ENCODE assay signal across 13 cellular contexts in genomic region chr19:8488351-8488750, GRCh38. TPM values are rescaled to one million over a fixed set of nuclear protein-coding genes. Genes with fewer than 3 reads are reported as not detected.
DNase-seq lines count a peak whose midpoint lies in the region; ATAC-seq and TF ChIP-seq lines count a peak whose summit lies in the region.
"Had no signal": no experiment of that assay in that cellular context is flagged by ENCODE, and none has a peak within 500 bp of the region (broad histone marks: within the 10 kb centered on the region; RNA-seq: fewer than 3 reads in every experiment).

No MANE protein-coding gene starts in this region.

- WGBS in mesodermal cell (ENCODE audit: insufficient coverage in 2 of 2), 2 experiments = 70 to 72% methylated on average over 8 of the region's 13 CpGs

- peaks cover 71% of the 10 kb centered on the region for H3K36me3 ChIP-seq in mesodermal cell (ENCODE audit: control insufficient read depth, insufficient read depth, low read length)

- H3K27ac ChIP-seq in mesodermal cell (ENCODE audit: low read depth, low read length, severe bottlenecking) = peak overlapping the region; percentile 25
- H3K27ac ChIP-seq: parathyroid adenoma had no signal

- peak overlapping the region; percentile 95 for H3K27ac Mint-ChIP-seq in stimulated activated naive CD8-positive, alpha-beta T cell treated with anti-CD3 and anti-CD28 coated beads, Interleukin-15, Interleukin-2, amounts not matched to agents 100 ng/mL and 50 ng/mL, for 24 hours
- H3K27ac Mint-ChIP-seq in activated naive CD4-positive, alpha-beta T cell treated with anti-CD3 and anti-CD28 coated beads, Interleukin-2, amount 50 U/mL, for 72 hours = peak overlapping the region; percentile 90 to 91
- no peak overlapping the region for H3K27ac Mint-ChIP-seq in osteocyte (ENCODE audit: unreplicated experiment)
- H3K27ac Mint-ChIP-seq in activated T-helper 2 cell treated with anti-CD3 and anti-CD28 coated beads, Interferon-gamma antibody, Interleukin-2, Interleukin-4, amounts not matched to agents 10 μg/mL and 5 μg/mL and 100 μg/mL, durations not matched to agents 14 hours and 24 hours and 36 hours = no peak overlapping the region

- H3K4me1 ChIP-seq in mesodermal cell (ENCODE audit: control insufficient read depth, insufficient read depth, low read length, poor library complexity, severe bottlenecking) = no peaks in the 10 kb centered on the region
- H3K4me1 ChIP-seq: parathyroid adenoma had no signal

- no peaks in the 10 kb centered on the region for H3K27me3 Mint-ChIP-seq in stimulated activated naive CD8-positive, alpha-beta T cell treated with anti-CD3 and anti-CD28 coated beads, Interleukin-15, Interleukin-2, amounts not matched to agents 100 ng/mL and 50 ng/mL, for 24 hours
- H3K27me3 Mint-ChIP-seq in osteocyte (ENCODE audit: unreplicated experiment) = no peaks in the 10 kb centered on the region
- H3K27me3 Mint-ChIP-seq in activated T-helper 2 cell treated with anti-CD3 and anti-CD28 coated beads, Interferon-gamma antibody, Interleukin-2, Interleukin-4, amounts not matched to agents 10 μg/mL and 5 μg/mL and 100 μg/mL, durations not matched to agents 14 hours and 24 hours and 36 hours (ENCODE audit: low read depth) = no peaks in the 10 kb centered on the region

- H3K9me3 ChIP-seq in mesodermal cell (ENCODE audit: control insufficient read depth, low read length) = no peaks in the 10 kb centered on the region

- H3K4me3 ChIP-seq in mesodermal cell (ENCODE audit: extremely low read depth, insufficient read depth, low read length, poor library complexity, severe bottlenecking) = no peak overlapping the region

- no peak overlapping the region for H3K4me3 Mint-ChIP-seq in stimulated activated naive CD8-positive, alpha-beta T cell treated with anti-CD3 and anti-CD28 coated beads, Interleukin-15, Interleukin-2, amounts not matched to agents 100 ng/mL and 50 ng/mL, for 24 hours
- no peak overlapping the region for H3K4me3 Mint-ChIP-seq in osteocyte (ENCODE audit: unreplicated experiment)
- H3K4me3 Mint-ChIP-seq in activated T-helper 2 cell treated with anti-CD3 and anti-CD28 coated beads, Interferon-gamma antibody, Interleukin-2, Interleukin-4, amounts not matched to agents 10 μg/mL and 5 μg/mL and 100 μg/mL, durations not matched to agents 14 hours and 24 hours and 36 hours (ENCODE audit: low read depth) = no peak overlapping the region

- peaks cover 52% of the 10 kb centered on the region for H3K36me3 Mint-ChIP-seq in stimulated activated naive CD8-positive, alpha-beta T cell treated with anti-CD3 and anti-CD28 coated beads, Interleukin-15, Interleukin-2, amounts not matched to agents 100 ng/mL and 50 ng/mL, for 24 hours (ENCODE audit: low read depth)
- peaks cover 0 to 44% of the 10 kb centered on the region in 2 donors for H3K36me3 Mint-ChIP-seq in activated naive CD4-positive, alpha-beta T cell treated with anti-CD3 and anti-CD28 coated beads, Interleukin-2, amount 50 U/mL, for 72 hours
- H3K36me3 Mint-ChIP-seq in osteocyte (ENCODE audit: unreplicated experiment) = peaks cover 33% of the 10 kb centered on the region
- peaks cover 57% of the 10 kb centered on the region for H3K36me3 Mint-ChIP-seq in activated T-helper 2 cell treated with anti-CD3 and anti-CD28 coated beads, Interferon-gamma antibody, Interleukin-2, Interleukin-4, amounts not matched to agents 10 μg/mL and 5 μg/mL and 100 μg/mL, durations not matched to agents 14 hours and 24 hours and 36 hours (ENCODE audit: low read depth)

- TF ChIP-seq CTCF in osteocyte (IDR thresholded peaks at IDR 0.05) = no peak

- no peak for DNase-seq in stimulated activated naive CD8-positive, alpha-beta T cell treated with anti-CD3 and anti-CD28 coated beads, Interleukin-15, Interleukin-2, amounts not matched to agents 100 U/mL and 50 U/mL, for 24 hours
- no peak for DNase-seq in activated naive CD4-positive, alpha-beta T cell treated with anti-CD3 and anti-CD28 coated beads, Interleukin-2, amount 50 U/mL, for 72 hours (ENCODE audit: low spot score in 2 of 2)
- DNase-seq in iPS-NIHi11 (ENCODE audit: low spot score) (no peak), HuH-7.5 (ENCODE audit: low spot score) (no peak), osteocyte (ENCODE audit: extremely low spot score, unreplicated experiment) (no peak)
- DNase-seq in activated T-helper 2 cell treated with anti-CD3 and anti-CD28 coated beads, Interferon-gamma antibody, Interleukin-2, Interleukin-4, amounts not matched to agents 10 μg/mL and 5 μg/mL and 100 μg/mL, durations not matched to agents 14 hours and 24 hours and 36 hours (ENCODE audit: low spot score) = no peak
- DNase-seq: activated CD8-positive, alpha-beta memory T cell treated with anti-CD3 and anti-CD28 coated beads, Interleukin-2, amount 50 U/mL, for 4 hours; mesenchymal stem cell; NK-92 treated with Interleukin-12 subunit alpha and Interleukin-12 subunit beta, amount 100 ng/mL, for 24 hours; SHP77 treated with DMSO at 0.1 percent for 48 hours had no signal

- intact Hi-C loops in activated T-helper 2 cell treated with anti-CD3 and anti-CD28 coated beads, Interferon-gamma antibody, Interleukin-2, Interleukin-4, amounts not matched to agents 10 μg/mL and 5 μg/mL and 100 μg/mL, durations not matched to agents 14 hours and 24 hours and 36 hours (cut with micrococcal nuclease) = no loop called here

- no peak for ATAC-seq in stimulated activated naive CD8-positive, alpha-beta T cell treated with anti-CD3 and anti-CD28 coated beads, Interleukin-15, Interleukin-2, amounts not matched to agents 100 U/mL and 50 U/mL, for 24 hours
- ATAC-seq in activated naive CD4-positive, alpha-beta T cell treated with anti-CD3 and anti-CD28 coated beads, Interleukin-2, amount 50 U/mL, for 72 hours = no peak

- no peaks in the 10 kb centered on the region for H3K9me3 Mint-ChIP-seq in stimulated activated naive CD8-positive, alpha-beta T cell treated with anti-CD3 and anti-CD28 coated beads, Interleukin-15, Interleukin-2, amounts not matched to agents 100 ng/mL and 50 ng/mL, for 24 hours
- no peaks in the 10 kb centered on the region for H3K9me3 Mint-ChIP-seq in activated naive CD4-positive, alpha-beta T cell treated with anti-CD3 and anti-CD28 coated beads, Interleukin-2, amount 50 U/mL, for 72 hours
- no peaks in the 10 kb centered on the region for H3K9me3 Mint-ChIP-seq in osteocyte (ENCODE audit: unreplicated experiment)
- H3K9me3 Mint-ChIP-seq in activated T-helper 2 cell treated with anti-CD3 and anti-CD28 coated beads, Interferon-gamma antibody, Interleukin-2, Interleukin-4, amounts not matched to agents 10 μg/mL and 5 μg/mL and 100 μg/mL, durations not matched to agents 14 hours and 24 hours and 36 hours = no peaks in the 10 kb centered on the region

- peaks cover 37% of the 10 kb centered on the region for H3K4me1 Mint-ChIP-seq in stimulated activated naive CD8-positive, alpha-beta T cell treated with anti-CD3 and anti-CD28 coated beads, Interleukin-15, Interleukin-2, amounts not matched to agents 100 ng/mL and 50 ng/mL, for 24 hours (ENCODE audit: low read depth)
- no peaks in the 10 kb centered on the region for H3K4me1 Mint-ChIP-seq in osteocyte (ENCODE audit: unreplicated experiment)
- peaks cover 24% of the 10 kb centered on the region for H3K4me1 Mint-ChIP-seq in activated T-helper 2 cell treated with anti-CD3 and anti-CD28 coated beads, Interferon-gamma antibody, Interleukin-2, Interleukin-4, amounts not matched to agents 10 μg/mL and 5 μg/mL and 100 μg/mL, durations not matched to agents 14 hours and 24 hours and 36 hours (ENCODE audit: low read depth)

RNA-seq across cellular contexts. Expression of gene PRAM1, which starts 14.1 kb away (rescaled TPM):
- total RNA-seq in activated naive CD4-positive, alpha-beta T cell treated with anti-CD3 and anti-CD28 coated beads, Interleukin-2, amount 50 U/mL, for 72 hours = 1 to 10 TPM; 1.4 to 2.9 TPM
- polyA plus RNA-seq in mesodermal cell (2013, experiment 1 of 2) = 0.41 TPM
- polyA plus RNA-seq in mesodermal cell (2013, experiment 2 of 2) = 0.46 TPM
- total RNA-seq in osteocyte = 0.24 and 0.42 TPM in 2 replicates
- 0.43 and 0.83 TPM in 2 replicates for total RNA-seq in activated T-helper 2 cell treated with anti-CD3 and anti-CD28 coated beads, Interferon-gamma antibody, Interleukin-2, Interleukin-4, amounts not matched to agents 10 μg/mL and 5 μg/mL and 100 μg/mL, durations not matched to agents 14 hours and 24 hours and 36 hours

RNA-seq across cellular contexts. Expression of gene ZNF414, which starts 25.6 kb away (rescaled TPM):
- total RNA-seq in activated naive CD4-positive, alpha-beta T cell treated with anti-CD3 and anti-CD28 coated beads, Interleukin-2, amount 50 U/mL, for 72 hours = 10 to 100 TPM; 24.6 to 28.0 TPM
- polyA plus RNA-seq in mesodermal cell (2013, experiment 1 of 2) = 18.8 TPM
- polyA plus RNA-seq in mesodermal cell (2013, experiment 2 of 2) = 16.3 TPM
- 23.9 and 29.9 TPM in 2 replicates for total RNA-seq in osteocyte
- total RNA-seq in activated T-helper 2 cell treated with anti-CD3 and anti-CD28 coated beads, Interferon-gamma antibody, Interleukin-2, Interleukin-4, amounts not matched to agents 10 μg/mL and 5 μg/mL and 100 μg/mL, durations not matched to agents 14 hours and 24 hours and 36 hours = 22.5 and 23.6 TPM in 2 replicates

RNA-seq across cellular contexts. Expression of gene HNRNPM, which starts 43.6 kb away (rescaled TPM):
- 100 to 1,000 TPM; 105 to 243 TPM for total RNA-seq in activated naive CD4-positive, alpha-beta T cell treated with anti-CD3 and anti-CD28 coated beads, Interleukin-2, amount 50 U/mL, for 72 hours
- polyA plus RNA-seq in mesodermal cell (2013, experiment 1 of 2) = 173 TPM
- 177 TPM for polyA plus RNA-seq in mesodermal cell (2013, experiment 2 of 2)
- total RNA-seq in osteocyte = 154 and 156 TPM in 2 replicates
- total RNA-seq in activated T-helper 2 cell treated with anti-CD3 and anti-CD28 coated beads, Interferon-gamma antibody, Interleukin-2, Interleukin-4, amounts not matched to agents 10 μg/mL and 5 μg/mL and 100 μg/mL, durations not matched to agents 14 hours and 24 hours and 36 hours = 336 and 347 TPM in 2 replicates

Comparison
In these comparisons a context has a peak if more than half of its experiments do, and no peak if none do; other contexts are left out.
1. H3K27ac Mint-ChIP-seq: peak in stimulated activated naive CD8-positive, alpha-beta T cell treated with anti-CD3 and anti-CD28 coated beads, Interleukin-15, Interleukin-2, amounts not matched to agents 100 ng/mL and 50 ng/mL, for 24 hours (single experiment) and activated naive CD4-positive, alpha-beta T cell treated with anti-CD3 and anti-CD28 coated beads, Interleukin-2, amount 50 U/mL, for 72 hours (2 of 2); none in osteocyte (single experiment) and activated T-helper 2 cell treated with anti-CD3 and anti-CD28 coated beads, Interferon-gamma antibody, Interleukin-2, Interleukin-4, amounts not matched to agents 10 μg/mL and 5 μg/mL and 100 μg/mL, durations not matched to agents 14 hours and 24 hours and 36 hours (single experiment).